17 cellular contexts compared by ENCODE assay signal in the genomic region with DNA sequence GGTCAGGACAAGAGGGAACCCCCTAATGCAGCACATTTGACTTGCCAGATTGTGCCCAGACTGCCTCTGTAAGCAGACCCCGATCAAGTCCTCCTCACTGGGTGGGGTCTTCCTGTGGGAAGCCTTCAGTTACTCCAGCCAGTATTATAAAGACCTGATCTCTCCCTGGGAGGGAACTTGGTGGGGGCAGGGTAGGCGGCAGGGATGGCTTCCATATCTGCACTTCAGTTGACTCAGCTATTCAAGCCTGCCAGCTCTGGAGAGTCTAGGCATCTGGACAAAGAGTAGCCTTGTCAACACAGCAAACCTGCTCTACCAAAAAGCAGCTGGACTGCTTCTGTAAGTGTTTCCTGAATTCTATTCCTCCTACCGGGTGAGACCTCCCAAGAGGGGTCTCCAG. TPM values are rescaled to one million over a fixed set of nuclear protein-coding genes. Genes with fewer than 3 reads are reported as not detected.
A peak's percentile ranks its signal among the peaks of the same experiment; 100 is the strongest.
DNase-seq lines count a peak whose midpoint lies in the region; ATAC-seq and TF ChIP-seq lines count a peak whose summit lies in the region.
"Had no signal": no experiment of that assay in that cellular context is flagged by ENCODE, and none has a peak within 500 bp of the region (broad histone marks: within the 10 kb centered on the region; RNA-seq: fewer than 3 reads in every experiment).

No MANE protein-coding gene starts in this region.

- no peak for TF ChIP-seq POLR2A in upper lobe of left lung (IDR thresholded peaks at IDR 0.05)

- peaks cover 5% of the 10 kb centered on the region for H3K36me3 Mint-ChIP-seq in activated naive CD8-positive, alpha-beta T cell
- peaks cover 4% of the 10 kb centered on the region for H3K36me3 Mint-ChIP-seq in activated naive CD8-positive, alpha-beta T cell treated with anti-CD3 and anti-CD28 coated beads for 36 hours

- peak overlapping the region; percentile 43 for H3K4me3 Mint-ChIP-seq in activated naive CD8-positive, alpha-beta T cell
- no peak overlapping the region for H3K4me3 Mint-ChIP-seq in activated naive CD8-positive, alpha-beta T cell treated with anti-CD3 and anti-CD28 coated beads for 36 hours
- H3K4me3 Mint-ChIP-seq: endodermal cell had no signal

- H3K27me3 Mint-ChIP-seq in activated naive CD8-positive, alpha-beta T cell, result no peaks in the 10 kb centered on the region
- H3K27me3 Mint-ChIP-seq in activated naive CD8-positive, alpha-beta T cell treated with anti-CD3 and anti-CD28 coated beads for 36 hours, result no peaks in the 10 kb centered on the region

- H3K4me1 Mint-ChIP-seq in activated naive CD8-positive, alpha-beta T cell (ENCODE audit: low read depth), result peaks cover 52% of the 10 kb centered on the region
- peaks cover 33% of the 10 kb centered on the region for H3K4me1 Mint-ChIP-seq in activated naive CD8-positive, alpha-beta T cell treated with anti-CD3 and anti-CD28 coated beads for 36 hours
- H3K4me1 Mint-ChIP-seq: endodermal cell had no signal

- TF ChIP-seq CTCF in cardiac muscle cell (IDR thresholded peaks at IDR 0.05; ENCODE audit: low read depth, low read length), result no peak
- no peak for TF ChIP-seq CTCF in upper lobe of left lung (IDR thresholded peaks at IDR 0.05)
- no peak for TF ChIP-seq CTCF in psoas muscle (IDR thresholded peaks at IDR 0.05)

- H3K4me3 ChIP-seq in cardiac muscle cell, result no peak overlapping the region
- H3K4me3 ChIP-seq in upper lobe of left lung, result no peak overlapping the region
- no peak overlapping the region for H3K4me3 ChIP-seq in psoas muscle
- H3K4me3 ChIP-seq: gastrocnemius medialis, testis had no signal

- peak overlapping the region; percentile 67 for H3K27ac Mint-ChIP-seq in activated naive CD8-positive, alpha-beta T cell
- no peak overlapping the region for H3K27ac Mint-ChIP-seq in activated naive CD8-positive, alpha-beta T cell treated with anti-CD3 and anti-CD28 coated beads for 36 hours
- H3K27ac Mint-ChIP-seq: endodermal cell had no signal

- DNase-seq in activated naive CD8-positive, alpha-beta T cell treated with anti-CD3 and anti-CD28 coated beads for 36 hours, result no peak
- DNase-seq in NCI-H510A (lab: John Stamatoyannopoulos, UW) (peak; percentile 58), cardiac muscle cell (ENCODE audit: low read depth in 1 of 2, low spot score in 1 of 2) (peak; percentile 23 to 69), upper lobe of left lung (peak in 1 of 2 donors; percentile 62), psoas muscle (no peak), RPMI8226 (no peak)
- DNase-seq: activated CD4-positive, alpha-beta T cell treated with anti-CD3 and anti-CD28 coated beads for 1 hour; activated gamma-delta T cell; EL; endodermal cell; gastrocnemius medialis; testis had no signal

- H3K36me3 ChIP-seq in cardiac muscle cell (no peaks in the 10 kb centered on the region), upper lobe of left lung (no peaks in the 10 kb centered on the region), psoas muscle (ENCODE audit: insufficient read depth in 1 of 2, low read depth in 1 of 2) (no peaks in the 10 kb centered on the region)
- H3K36me3 ChIP-seq: gastrocnemius medialis had no signal

- ATAC-seq in upper lobe of left lung (ENCODE audit: low FRiP score in 2 of 2) (peak; percentile 23 to 85), GM18868 (IDR thresholded peaks at IDR 0.05; ENCODE audit: unreplicated experiment) (no peak), psoas muscle (no peak)
- ATAC-seq: gastrocnemius medialis, Panc1 had no signal

- WGBS in upper lobe of left lung, 2 donors, result 21 to 25% methylated on average over 2 to 3 of the region's 3 CpGs
- 55 to 66% (median 62%) methylated on average over 3 of the region's 3 CpGs for WGBS in psoas muscle, 3 donors

- TF ChIP-seq EP300 in upper lobe of left lung (IDR thresholded peaks at IDR 0.05), result no peak

- H3K27me3 ChIP-seq in cardiac muscle cell (no peaks in the 10 kb centered on the region), upper lobe of left lung (no peaks in the 10 kb centered on the region), psoas muscle (ENCODE audit: insufficient read depth in 3 of 3, low read length in 2 of 3) (no peaks in the 10 kb centered on the region)
- H3K27me3 ChIP-seq: gastrocnemius medialis, testis had no signal

- intact Hi-C loops in psoas muscle (cut with DNase I), result no loop called here

- H3K9me3 ChIP-seq in cardiac muscle cell (ENCODE audit: low read depth) (no peaks in the 10 kb centered on the region), upper lobe of left lung (no peaks in the 10 kb centered on the region), psoas muscle (no peaks in the 10 kb centered on the region)
- H3K9me3 ChIP-seq: gastrocnemius medialis, testis had no signal

- no peak overlapping the region for H3K27ac ChIP-seq in cardiac muscle cell
- H3K27ac ChIP-seq in upper lobe of left lung, result peak overlapping the region in 3 of 4 donors; percentile 35 to 68 (median 53)
- no peak overlapping the region for H3K27ac ChIP-seq in psoas muscle
- H3K27ac ChIP-seq: gastrocnemius medialis, parathyroid adenoma, testis had no signal

- H3K9me3 Mint-ChIP-seq in activated naive CD8-positive, alpha-beta T cell (ENCODE audit: low read depth), result no peaks in the 10 kb centered on the region
- H3K9me3 Mint-ChIP-seq in activated naive CD8-positive, alpha-beta T cell treated with anti-CD3 and anti-CD28 coated beads for 36 hours, result no peaks in the 10 kb centered on the region
- H3K9me3 Mint-ChIP-seq: endodermal cell had no signal

- H3K4me1 ChIP-seq in cardiac muscle cell (ENCODE audit: low read depth), result no peaks in the 10 kb centered on the region
- peaks cover 0 to 15% (median 2%) of the 10 kb centered on the region in 4 donors for H3K4me1 ChIP-seq in upper lobe of left lung
- H3K4me1 ChIP-seq in psoas muscle, result no peaks in the 10 kb centered on the region
- H3K4me1 ChIP-seq: gastrocnemius medialis, parathyroid adenoma, testis had no signal

RNA-seq across cellular contexts. Expression of gene SLC25A38, which starts 21.0 kb away (rescaled TPM):
- total RNA-seq in activated naive CD8-positive, alpha-beta T cell treated with anti-CD3 and anti-CD28 coated beads for 36 hours, result 10 to 100 TPM; 43.2 to 44.1 TPM
- 29.6 and 31.0 TPM in 2 replicates for total RNA-seq in cardiac muscle cell
- polyA plus RNA-seq in cardiac muscle cell, result 21.3 and 29.1 TPM in 2 replicates
- total RNA-seq in upper lobe of left lung, result 10 to 100 TPM; 17.5 to 36.5 (median 30.2) TPM
- total RNA-seq in psoas muscle, result 10 to 100 TPM; 24.9 to 34.8 (median 30.4) TPM
- 10 to 100 TPM; 29.1 to 86.5 (median 31.1) TPM for polyA plus RNA-seq in psoas muscle

RNA-seq across cellular contexts. Expression of gene CCR8, which starts 32.7 kb away (rescaled TPM):
- not detected for total RNA-seq in activated naive CD8-positive, alpha-beta T cell treated with anti-CD3 and anti-CD28 coated beads for 36 hours
- total RNA-seq in cardiac muscle cell (not detected in 2 replicates), upper lobe of left lung (not detected), psoas muscle (not detected)
- polyA plus RNA-seq in cardiac muscle cell (not detected in 2 replicates), psoas muscle (not detected)
- total RNA-seq: gastrocnemius medialis, HT-29, testis had no signal

RNA-seq across cellular contexts. Expression of gene RPSA, which starts 44.3 kb away (rescaled TPM):
- total RNA-seq in activated naive CD8-positive, alpha-beta T cell treated with anti-CD3 and anti-CD28 coated beads for 36 hours, result 1,000 to 10,000 TPM; 2,531 to 2,622 TPM
- total RNA-seq in cardiac muscle cell, result 1,073 and 1,090 TPM in 2 replicates
- 329 and 344 TPM in 2 replicates for polyA plus RNA-seq in cardiac muscle cell
- total RNA-seq in upper lobe of left lung, result 100 to 1,000 TPM; 317 to 921 (median 709) TPM
- 100 to 1,000 TPM; 285 to 738 (median 504) TPM for total RNA-seq in psoas muscle
- 1,000 to 10,000 TPM in 1 of 3 donors, 100 to 1,000 TPM in 2; 824 to 1,445 (median 961) TPM for polyA plus RNA-seq in psoas muscle

Comparison
In these comparisons a context has a peak if more than half of its experiments do, and no peak if none do; other contexts are left out.
1. DNase-seq: peak in NCI-H510A (single experiment) and cardiac muscle cell (2 of 2); none in activated naive CD8-positive, alpha-beta T cell treated with anti-CD3 and anti-CD28 coated beads for 36 hours (single experiment), psoas muscle (0 of 2) and RPMI8226 (single experiment).
2. H3K27ac ChIP-seq: peak in upper lobe of left lung (3 of 4); none in cardiac muscle cell (single experiment) and psoas muscle (single experiment).
3. ATAC-seq: peak in upper lobe of left lung (2 of 2); none in GM18868 (single experiment) and psoas muscle (0 of 4).